1 cellular context compared by ENCODE assay signal in the genomic region with DNA sequence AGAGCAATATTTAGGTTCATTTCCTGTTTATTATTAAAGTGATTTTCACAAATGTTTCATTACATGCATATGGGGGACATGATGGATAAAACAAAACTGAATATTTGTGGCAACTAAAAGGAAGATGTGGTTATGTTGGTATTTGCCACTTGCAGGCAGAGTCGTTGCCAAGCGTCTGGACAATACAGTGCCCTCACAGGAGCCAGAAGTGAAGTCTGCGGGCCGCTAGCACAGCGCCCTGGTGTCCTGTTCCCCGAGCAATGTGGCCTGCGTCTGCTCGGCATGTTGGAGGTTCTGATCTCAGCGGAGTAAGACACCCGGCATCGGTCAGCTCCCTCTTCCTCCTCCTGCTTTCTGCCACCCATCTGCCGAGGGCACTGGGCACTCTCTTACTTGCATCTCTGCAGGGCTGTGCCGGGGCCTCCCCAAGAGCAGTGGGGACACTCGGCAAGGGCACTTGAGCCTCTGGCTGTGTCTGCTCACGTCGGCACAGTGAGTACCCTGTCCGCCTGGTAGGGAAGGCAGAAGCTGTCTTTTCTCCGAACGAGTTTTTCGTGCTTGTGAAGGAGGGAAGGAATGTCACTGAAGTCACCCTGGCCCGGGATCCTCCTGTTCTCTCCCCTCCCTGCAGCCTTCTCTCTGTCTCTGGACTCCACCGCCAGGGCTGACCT.
TF ChIP-seq lines count a peak whose summit lies in the region.

No MANE protein-coding gene starts in this region.

TF ChIP-seq in K562, 482 proteins besides CTCF, POLR2A, EP300 and RAD21:
- no peak for TF ChIP-seq EWSR1 (IDR thresholded peaks at IDR 0.05; ENCODE audit: borderline replicate concordance, low read depth, partially characterized antibody)
- no peak for TF ChIP-seq ZC3H8 (IDR thresholded peaks at IDR 0.05)
- no peak for TF ChIP-seq DACH1 (IDR thresholded peaks at IDR 0.05; ENCODE audit: partially characterized antibody)
- TF ChIP-seq ZNF184 (CRISPR knock-in tag; IDR thresholded peaks at IDR 0.05): no peak
